ENCODE assay signal across 1 cellular context in genomic region chr1:145996433-145997155, GRCh38.
TF ChIP-seq lines count a peak whose summit lies in the region.

Gene TXNIP, minus strand, starts transcription at chr1:145996579. Its CDS starts 313 bp downstream, at chr1:145996266.

TF ChIP-seq in HepG2, 621 proteins besides CTCF, POLR2A, EP300 and RAD21 (continues in another document):
- TF ChIP-seq ZBTB3 (CRISPR knock-in tag; IDR thresholded peaks at IDR 0.05; ENCODE audit: borderline replicate concordance, low read depth) (peak; percentile 78; the same call in 1 of the 2 replicates), MAFF (IDR thresholded peaks at IDR 0.05; ENCODE audit: low read depth, low read length) (0 out of 2 replicates have a peak, but pooled peaks have one; percentile 17), CREB1 (IDR thresholded peaks at IDR 0.05) (peak; percentile 46; the same call in 1 of the 2 replicates), CREB1 (CRISPR knock-in tag; IDR thresholded peaks at IDR 0.05) (peak; percentile 48), ZNF343 (CRISPR knock-in tag; IDR thresholded peaks at IDR 0.05) (0 out of 2 replicates have a peak, but pooled peaks have one; percentile 88), REXO4 (CRISPR knock-in tag; IDR thresholded peaks at IDR 0.05; ENCODE audit: borderline replicate concordance) (no peak), PTBP1 (IDR thresholded peaks at IDR 0.05; ENCODE audit: low read depth, low read length, poor library complexity, severe bottlenecking) (no peak), FOXK1 (CRISPR knock-in tag; IDR thresholded peaks at IDR 0.05; ENCODE audit: borderline replicate concordance, low read depth) (peak; percentile 100), TAF1 (CRISPR knock-in tag; IDR thresholded peaks at IDR 0.05) (peak; percentile 61), TFDP2 (CRISPR knock-in tag; IDR thresholded peaks at IDR 0.05) (peak; percentile 62), ZNF577 (CRISPR knock-in tag; IDR thresholded peaks at IDR 0.05; ENCODE audit: borderline replicate concordance, low read depth) (0 out of 2 replicates have a peak, but pooled peaks have one; percentile 20), ZFP1 (CRISPR knock-in tag; IDR thresholded peaks at IDR 0.05) (peak; percentile 73; the same call in 1 of the 2 replicates), FOXA3 (CRISPR knock-in tag; IDR thresholded peaks at IDR 0.05) (peak; percentile 96), ZNF124 (CRISPR knock-in tag; IDR thresholded peaks at IDR 0.05) (peak; percentile 89), SOX13 (IDR thresholded peaks at IDR 0.05) (no peak), SOX13 (CRISPR knock-in tag; conservative IDR thresholded peaks at IDR 0.05 in 1 of 2, IDR thresholded peaks at IDR 0.05 in 1 of 2) (peak in 1 of 2 experiments; percentile 79; a peak in 2 of 4 replicates), RORA (CRISPR knock-in tag; IDR thresholded peaks at IDR 0.05) (no peak), KLF6 (CRISPR knock-in tag; IDR thresholded peaks at IDR 0.05) (peak; percentile 97), ZBTB2 (CRISPR knock-in tag; IDR thresholded peaks at IDR 0.05; ENCODE audit: low read depth) (no peak; the same call in 1 of the 2 replicates), ZNF558 (CRISPR knock-in tag; IDR thresholded peaks at IDR 0.05; ENCODE audit: borderline replicate concordance) (0 out of 2 replicates have a peak, but pooled peaks have one; percentile 32), PCBP1 (IDR thresholded peaks at IDR 0.05; ENCODE audit: borderline replicate concordance, low read depth, low read length) (peak; percentile 99), ZNF543 (CRISPR knock-in tag; IDR thresholded peaks at IDR 0.05) (peak; percentile 81), ZNF563 (CRISPR knock-in tag; IDR thresholded peaks at IDR 0.05) (peak; percentile 82), SP5 (CRISPR knock-in tag; IDR thresholded peaks at IDR 0.05; ENCODE audit: borderline replicate concordance, low read depth) (peak; percentile 48; the same call in 1 of the 2 replicates), ZNF816 (CRISPR knock-in tag; IDR thresholded peaks at IDR 0.05; ENCODE audit: borderline replicate concordance) (peak; percentile 75; the same call in 1 of the 2 replicates), ZBTB43 (CRISPR knock-in tag; conservative IDR thresholded peaks at IDR 0.05) (peak; percentile 57; the same call in 1 of the 2 replicates), ZNF569 (CRISPR knock-in tag; IDR thresholded peaks at IDR 0.05; ENCODE audit: borderline replicate concordance) (0 out of 2 replicates have a peak, but pooled peaks have one; percentile 43), ZBTB25 (CRISPR knock-in tag; IDR thresholded peaks at IDR 0.05) (peak; percentile 80), ZBTB21 (CRISPR knock-in tag; IDR thresholded peaks at IDR 0.05) (no peak), HNF1B (CRISPR knock-in tag; IDR thresholded peaks at IDR 0.05) (peak; percentile 95), DNMT3B (CRISPR knock-in tag; conservative IDR thresholded peaks at IDR 0.05) (peak; percentile 94), ZNF629 (CRISPR knock-in tag; conservative IDR thresholded peaks at IDR 0.05) (no peak), ZNF580 (CRISPR knock-in tag; IDR thresholded peaks at IDR 0.05; ENCODE audit: borderline replicate concordance, low read depth) (peak; percentile 75; the same call in 1 of the 2 replicates), JUN (CRISPR knock-in tag; IDR thresholded peaks at IDR 0.05) (peak; percentile 83; the same call in 1 of the 2 replicates), MTERF4 (CRISPR knock-in tag; IDR thresholded peaks at IDR 0.05) (peak; percentile 90; the same call in 1 of the 2 replicates), ZNF326 (CRISPR knock-in tag; IDR thresholded peaks at IDR 0.05; ENCODE audit: borderline replicate concordance) (no peak), ZGPAT (CRISPR knock-in tag; IDR thresholded peaks at IDR 0.05) (peak; percentile 97), HNF4G (IDR thresholded peaks at IDR 0.05; ENCODE audit: borderline replicate concordance, low read depth, low read length) (peak; percentile 22; the same call in 1 of the 2 replicates), HNF4G (CRISPR knock-in tag; IDR thresholded peaks at IDR 0.05; ENCODE audit: borderline replicate concordance, low read depth) (peak; percentile 24; the same call in 1 of the 2 replicates), ASH2L (IDR thresholded peaks at IDR 0.05; ENCODE audit: insufficient read length, low read depth, low read length) (peak; percentile 9), MTF1 (CRISPR knock-in tag; IDR thresholded peaks at IDR 0.05) (no peak), HOXA5 (CRISPR knock-in tag; IDR thresholded peaks at IDR 0.05) (no peak), ELF4 (CRISPR knock-in tag; IDR thresholded peaks at IDR 0.05; ENCODE audit: borderline replicate concordance) (peak; percentile 56; the same call in 1 of the 2 replicates), LRRFIP1 (CRISPR knock-in tag; conservative IDR thresholded peaks at IDR 0.05) (no peak), ZNF414 (CRISPR knock-in tag; IDR thresholded peaks at IDR 0.05) (peak; percentile 81), ZNF484 (CRISPR knock-in tag; IDR thresholded peaks at IDR 0.05; ENCODE audit: borderline replicate concordance, low read depth) (no peak), IRF9 (CRISPR knock-in tag; IDR thresholded peaks at IDR 0.05; ENCODE audit: borderline replicate concordance) (no peak; the same call in 1 of the 2 replicates)
